ENCODE assay signal across 22 cellular contexts in genomic region chr4:2731907-2732314, GRCh38. TPM values are rescaled to one million over a fixed set of nuclear protein-coding genes. Genes with fewer than 3 reads are reported as not detected.
DNase-seq lines count a peak whose midpoint lies in the region; ATAC-seq and TF ChIP-seq lines count a peak whose summit lies in the region.
"Had no signal": no experiment of that assay in that cellular context is flagged by ENCODE, and none has a peak within 500 bp of the region (broad histone marks: within the 10 kb centered on the region; RNA-seq: fewer than 3 reads in every experiment).

No MANE protein-coding gene starts in this region.

- peaks cover 22% of the 10 kb centered on the region for H3K36me3 ChIP-seq in right atrium auricular region
- H3K36me3 ChIP-seq: uterus had no signal

- intact Hi-C loops in right cardiac atrium (cut with DNase I) = no loop called here

- H3K9me3 ChIP-seq in right cardiac atrium (ENCODE audit: control insufficient read depth, low read length) (no peaks in the 10 kb centered on the region), right atrium auricular region (peaks cover 0 to 14% of the 10 kb centered on the region in 2 donors)
- H3K9me3 ChIP-seq: prostate gland had no signal

- H3K27me3 Mint-ChIP-seq in central memory CD8-positive, alpha-beta T cell = no peaks in the 10 kb centered on the region
- no peaks in the 10 kb centered on the region for H3K27me3 Mint-ChIP-seq in nephron progenitor cell (ENCODE audit: low read depth, poor library complexity)
- H3K27me3 Mint-ChIP-seq: activated CD4-positive, alpha-beta T cell treated with anti-CD3 and anti-CD28 coated beads, Interleukin-2, amount 10 ng/mL, durations not matched to agents 24 days and 14 days; CD4-positive, alpha-beta memory T cell; naive B cell had no signal

- DNase-seq in right cardiac atrium (peak in 1 of 3 donors; percentile 62), right atrium auricular region (ENCODE audit: low spot score) (no peak), nephron progenitor cell (no peak), NCI-H2171 treated with DMSO at 0.1 percent for 48 hours (lab: John Stamatoyannopoulos, UW) (no peak), NCI-H82 treated with DMSO at 0.1 percent for 48 hours (lab: John Stamatoyannopoulos, UW; ENCODE audit: unreplicated experiment) (no peak)
- DNase-seq in central memory CD8-positive, alpha-beta T cell (ENCODE audit: low spot score in 2 of 2) = no peak
- DNase-seq in activated effector memory CD4-positive, alpha-beta T cell treated with Interleukin-2 at 50 U/mL for 16 hours = no peak
- DNase-seq: ACHN; activated CD4-positive, alpha-beta T cell treated with anti-CD3 and anti-CD28 coated beads, Interleukin-2, amount 10 ng/mL, durations not matched to agents 24 days and 14 days; activated effector memory CD4-positive, alpha-beta T cell treated with anti-CD3 and anti-CD28 coated beads, Interleukin-2, amount 50 U/mL, for 16 hours; CD4-positive, alpha-beta memory T cell; DMS79; Karpas-422; naive B cell; NCI-H1092 treated with DMSO at 0.1 percent for 48 hours; NCI-H2081; NCI-H524; Right ventricle myocardium superior; SW 1271 had no signal

- H3K4me1 Mint-ChIP-seq in central memory CD8-positive, alpha-beta T cell = peaks cover 12% of the 10 kb centered on the region
- peaks cover 8% of the 10 kb centered on the region for H3K4me1 Mint-ChIP-seq in nephron progenitor cell

- H3K27ac ChIP-seq in right cardiac atrium (ENCODE audit: low read length) (no peak overlapping the region), right atrium auricular region (no peak overlapping the region)
- H3K27ac ChIP-seq: prostate gland, uterus had no signal

- WGBS in right cardiac atrium = 88% methylated on average over 28 of the region's 28 CpGs

- peaks cover 6% of the 10 kb centered on the region for H3K9me3 Mint-ChIP-seq in central memory CD8-positive, alpha-beta T cell
- peaks cover 17% of the 10 kb centered on the region for H3K9me3 Mint-ChIP-seq in nephron progenitor cell

- peaks cover 33% of the 10 kb centered on the region for H3K36me3 Mint-ChIP-seq in central memory CD8-positive, alpha-beta T cell (ENCODE audit: insufficient read depth)
- peaks cover 63% of the 10 kb centered on the region for H3K36me3 Mint-ChIP-seq in nephron progenitor cell (ENCODE audit: low read depth)

- H3K4me3 ChIP-seq in right cardiac atrium (ENCODE audit: low read length) (no peak overlapping the region), right atrium auricular region (no peak overlapping the region)
- H3K4me3 ChIP-seq: prostate gland, uterus had no signal

- H3K4me3 Mint-ChIP-seq in central memory CD8-positive, alpha-beta T cell = no peak overlapping the region
- no peak overlapping the region for H3K4me3 Mint-ChIP-seq in nephron progenitor cell
- H3K4me3 Mint-ChIP-seq: activated CD4-positive, alpha-beta T cell treated with anti-CD3 and anti-CD28 coated beads, Interleukin-2, amount 10 ng/mL, durations not matched to agents 24 days and 14 days; CD4-positive, alpha-beta memory T cell had no signal

- H3K4me1 ChIP-seq in right cardiac atrium (ENCODE audit: control insufficient read depth, insufficient read depth, low read length) (no peaks in the 10 kb centered on the region), right atrium auricular region (no peaks in the 10 kb centered on the region)
- H3K4me1 ChIP-seq: prostate gland, uterus had no signal

- H3K27me3 ChIP-seq in right cardiac atrium (ENCODE audit: control insufficient read depth, insufficient read depth) (no peaks in the 10 kb centered on the region), right atrium auricular region (no peaks in the 10 kb centered on the region)
- H3K27me3 ChIP-seq: uterus had no signal

- ATAC-seq in right cardiac atrium = peak; percentile 30 to 32
- ATAC-seq in central memory CD8-positive, alpha-beta T cell (replicated peaks; ENCODE audit: extremely low read depth, poor library complexity, severe bottlenecking) = no peak
- no peak for ATAC-seq in HG02623 (IDR thresholded peaks at IDR 0.05; ENCODE audit: unreplicated experiment)

- TF ChIP-seq CTCF in right atrium auricular region (IDR thresholded peaks at IDR 0.05) (no peak), nephron progenitor cell (IDR thresholded peaks at IDR 0.05) (no peak)

- peak overlapping the region; percentile 83 for H3K27ac Mint-ChIP-seq in central memory CD8-positive, alpha-beta T cell (ENCODE audit: low read depth)
- peak overlapping the region; percentile 87 for H3K27ac Mint-ChIP-seq in nephron progenitor cell

RNA-seq across cellular contexts. Expression of gene TNIP2, which starts 24.2 kb away (rescaled TPM):
- total RNA-seq in right cardiac atrium = 10 to 100 TPM; 20.2 to 28.0 (median 24.6) TPM
- polyA plus RNA-seq in right cardiac atrium = 24.9 TPM
- total RNA-seq in right atrium auricular region = 10 to 100 TPM; 28.0 to 45.8 TPM

Comparison
In these comparisons a context has a peak if more than half of its experiments do, and no peak if none do; other contexts are left out.
1. ATAC-seq: peak in right cardiac atrium (2 of 2); none in central memory CD8-positive, alpha-beta T cell (single experiment) and HG02623 (single experiment).